ENCODE assay signal across 8 cellular contexts in genomic region chr20:63957004-63957689, GRCh38. TPM values are rescaled to one million over a fixed set of nuclear protein-coding genes. Genes with fewer than 3 reads are reported as not detected.
DNase-seq lines count a peak whose midpoint lies in the region; ATAC-seq lines count a peak whose summit lies in the region.

No MANE protein-coding gene starts in this region.

- H3K27ac Mint-ChIP-seq in stimulated activated naive CD8-positive, alpha-beta T cell treated with anti-CD3 and anti-CD28 coated beads, Interleukin-15, amount 100 ng/mL, for 72 hours: peak overlapping the region; percentile 90 to 96

- peak overlapping the region; percentile 78 to 90 for H3K4me3 Mint-ChIP-seq in stimulated activated naive CD8-positive, alpha-beta T cell treated with anti-CD3 and anti-CD28 coated beads, Interleukin-15, amount 100 ng/mL, for 72 hours

- peaks cover 58% of the 10 kb centered on the region for H3K4me1 Mint-ChIP-seq in stimulated activated naive CD8-positive, alpha-beta T cell treated with anti-CD3 and anti-CD28 coated beads, Interleukin-15, amount 100 ng/mL, for 72 hours

- peak; percentile 18 for ATAC-seq in HG03354 (IDR thresholded peaks at IDR 0.05; ENCODE audit: poor library complexity, severe bottlenecking, unreplicated experiment)
- ATAC-seq in stimulated activated naive CD8-positive, alpha-beta T cell treated with anti-CD3 and anti-CD28 coated beads, Interleukin-15, amount 100 ng/mL, for 72 hours: peak; percentile 65

- DNase-seq in GDM1 (lab: John Stamatoyannopoulos, UW) (peak; percentile 44), NCI-H82 (lab: John Stamatoyannopoulos, UW) (peak; percentile 93), activated T-cell treated with anti-CD3 and anti-CD28 coated beads for 24 hours (ENCODE audit: low read depth) (peak; percentile 66), epithelial cell of prostate (ENCODE audit: low read depth, low spot score) (no peak), mucosa of gallbladder (ENCODE audit: low spot score) (peak; percentile 60), SKM-1 treated with dmso at 0.1 percent for 144 hours (lab: John Stamatoyannopoulos, UW; ENCODE audit: unreplicated experiment) (no peak)
- DNase-seq in stimulated activated naive CD8-positive, alpha-beta T cell treated with anti-CD3 and anti-CD28 coated beads, Interleukin-15, amount 100 ng/mL, for 72 hours: peak; percentile 75 to 82

- no peaks in the 10 kb centered on the region for H3K27me3 Mint-ChIP-seq in stimulated activated naive CD8-positive, alpha-beta T cell treated with anti-CD3 and anti-CD28 coated beads, Interleukin-15, amount 100 ng/mL, for 72 hours

- H3K27ac ChIP-seq in epithelial cell of prostate: peak overlapping the region; percentile 79

- H3K9me3 Mint-ChIP-seq in stimulated activated naive CD8-positive, alpha-beta T cell treated with anti-CD3 and anti-CD28 coated beads, Interleukin-15, amount 100 ng/mL, for 72 hours: no peaks in the 10 kb centered on the region

RNA-seq across cellular contexts. Expression of gene UCKL1, which starts 0.9 kb away (rescaled TPM):
- total RNA-seq in mucosa of gallbladder: 42.4 TPM

RNA-seq across cellular contexts. Expression of gene ZNF512B, which starts 12.6 kb away (rescaled TPM):
- 26.1 TPM for total RNA-seq in mucosa of gallbladder

RNA-seq across cellular contexts. Expression of gene SAMD10, which starts 22.3 kb away (rescaled TPM):
- total RNA-seq in mucosa of gallbladder: 12.7 TPM

RNA-seq across cellular contexts. Expression of gene PRPF6, which starts 23.8 kb away (rescaled TPM):
- 74.7 TPM for total RNA-seq in mucosa of gallbladder

Comparison
In these comparisons a context has a peak if more than half of its experiments do, and no peak if none do; other contexts are left out.
1. DNase-seq: peak in GDM1 (single experiment), NCI-H82 (single experiment), activated T-cell treated with anti-CD3 and anti-CD28 coated beads for 24 hours (single experiment), mucosa of gallbladder (single experiment) and stimulated activated naive CD8-positive, alpha-beta T cell treated with anti-CD3 and anti-CD28 coated beads, Interleukin-15, amount 100 ng/mL, for 72 hours (2 of 2); none in epithelial cell of prostate (single experiment) and SKM-1 treated with dmso at 0.1 percent for 144 hours (single experiment).